ENCODE assay signal across 8 cellular contexts in genomic region chr4:129362685-129363274, GRCh38.
A peak's percentile ranks its signal among the peaks of the same experiment; 100 is the strongest.
DNase-seq lines count a peak whose midpoint lies in the region; ATAC-seq, FAIRE-seq and TF ChIP-seq lines count a peak whose summit lies in the region.

No MANE protein-coding gene starts in this region.

- no peaks in the 10 kb centered on the region for H3K9me3 Mint-ChIP-seq in activated CD8-positive, alpha-beta T cell treated with anti-CD3 and anti-CD28 coated beads for 36 hours
- peaks cover 2% of the 10 kb centered on the region for H3K9me3 Mint-ChIP-seq in neural progenitor cell

- no peak overlapping the region for H2AFZ ChIP-seq in fibroblast of lung (ENCODE audit: low read length)
- peak overlapping the region; percentile 18 for H2AFZ ChIP-seq in neural progenitor cell (replicated peaks)

- H3K79me2 ChIP-seq in fibroblast of lung (ENCODE audit: control insufficient read depth, insufficient read depth, low read length) (no peaks in the 10 kb centered on the region), neural progenitor cell (ENCODE audit: low read depth) (no peaks in the 10 kb centered on the region)

- H3K4me1 ChIP-seq in fibroblast of lung (ENCODE audit: control insufficient read depth, extremely low read depth, insufficient read depth, low read length) (no peaks in the 10 kb centered on the region), neural progenitor cell (peaks cover 6% of the 10 kb centered on the region)

- H3K27me3 ChIP-seq in fibroblast of lung (ENCODE audit: control insufficient read depth, insufficient read depth, low read length) (no peaks in the 10 kb centered on the region), neural progenitor cell (no peaks in the 10 kb centered on the region)

- H3K27ac ChIP-seq in fibroblast of lung (ENCODE audit: insufficient read depth, low read length) (no peak overlapping the region), neural progenitor cell (no peak overlapping the region)

- no peaks in the 10 kb centered on the region for H3K9me3 ChIP-seq in fibroblast of lung (ENCODE audit: control insufficient read depth, insufficient read depth, low read depth, low read length)
- no peaks in the 10 kb centered on the region for H3K9me3 ChIP-seq in neural progenitor cell (ENCODE audit: low read depth)

- H3K9ac ChIP-seq in fibroblast of lung (ENCODE audit: insufficient read depth, low read length) (no peak overlapping the region), neural progenitor cell (no peak overlapping the region)

- H3F3A ChIP-seq in neural progenitor cell (ENCODE audit: low read depth), result no peaks in the 10 kb centered on the region

- H3K4me2 ChIP-seq in fibroblast of lung (ENCODE audit: extremely low read depth, insufficient read depth, low read length) (no peak overlapping the region), neural progenitor cell (no peak overlapping the region)

- peak; percentile 36 for DNase-seq in D721Med (ENCODE audit: insufficient read length, low spot score)
- peak; percentile 3 for DNase-seq in NCI-H524 treated with DMSO at 0.1 percent for 48 hours (lab: John Stamatoyannopoulos, UW)
- DNase-seq in activated CD8-positive, alpha-beta T cell treated with anti-CD3 and anti-CD28 coated beads for 36 hours, result peak; percentile 69
- peak; percentile 50 to 81 for DNase-seq in fibroblast of lung (ENCODE audit: low read depth in 2 of 2)
- DNase-seq in neural progenitor cell (ENCODE audit: low spot score), result peak; percentile 85
- DNase-seq in cortex of kidney (lab: John Stamatoyannopoulos, UW), result no peak

- POLR2A ChIA-PET in activated CD8-positive, alpha-beta T cell treated with anti-CD3 and anti-CD28 coated beads for 36 hours (lab: Charles Lee), result no interaction called here

- no peaks in the 10 kb centered on the region for H3K36me3 Mint-ChIP-seq in activated CD8-positive, alpha-beta T cell treated with anti-CD3 and anti-CD28 coated beads for 36 hours (ENCODE audit: low read depth)
- H3K36me3 Mint-ChIP-seq in neural progenitor cell, result no peaks in the 10 kb centered on the region

- peak; percentile 90 for TF ChIP-seq CTCF in D721Med (IDR thresholded peaks at IDR 0.05; ENCODE audit: insufficient read depth, missing control alignments)
- peak; percentile 85 for TF ChIP-seq CTCF in activated CD8-positive, alpha-beta T cell treated with anti-CD3 and anti-CD28 coated beads for 36 hours (IDR thresholded peaks at IDR 0.05)
- TF ChIP-seq CTCF in fibroblast of lung (conservative IDR thresholded peaks at IDR 0.05 in 1 of 2, IDR thresholded peaks at IDR 0.05 in 1 of 2; ENCODE audit: low read depth in 1 of 2, low read length in 2 of 2), result peak; percentile 80 to 87
- peak; percentile 96 for TF ChIP-seq CTCF in neural progenitor cell (IDR thresholded peaks at IDR 0.05)

- CTCF ChIA-PET in activated CD8-positive, alpha-beta T cell treated with anti-CD3 and anti-CD28 coated beads for 36 hours (lab: Charles Lee), result interaction anchor here (0.6 to 8.1 kb wide), 13 partner anchors 9 to 421 kb away, joined by 3 to 39 read pairs (median 4); no protein-coding TSS in a partner anchor

- H3K4me1 Mint-ChIP-seq in activated CD8-positive, alpha-beta T cell treated with anti-CD3 and anti-CD28 coated beads for 36 hours (ENCODE audit: low read depth), result no peaks in the 10 kb centered on the region
- H3K4me1 Mint-ChIP-seq in neural progenitor cell, result peaks cover 5% of the 10 kb centered on the region

- H3K27ac Mint-ChIP-seq in activated CD8-positive, alpha-beta T cell treated with anti-CD3 and anti-CD28 coated beads for 36 hours, result no peak overlapping the region
- no peak overlapping the region for H3K27ac Mint-ChIP-seq in neural progenitor cell

- intact Hi-C loops in activated CD8-positive, alpha-beta T cell treated with anti-CD3 and anti-CD28 coated beads for 36 hours (cut with micrococcal nuclease), result loop anchor here (2.0 kb wide), 1 partner anchor 278 kb away; no protein-coding TSS in a partner anchor

- no peaks in the 10 kb centered on the region for H3K27me3 Mint-ChIP-seq in activated CD8-positive, alpha-beta T cell treated with anti-CD3 and anti-CD28 coated beads for 36 hours
- H3K27me3 Mint-ChIP-seq in neural progenitor cell (ENCODE audit: insufficient read depth, low read depth), result no peaks in the 10 kb centered on the region

- ATAC-seq in GM19395 (IDR thresholded peaks at IDR 0.05; ENCODE audit: unreplicated experiment) (peak; percentile 90), HG03460 (IDR thresholded peaks at IDR 0.05; ENCODE audit: unreplicated experiment) (peak; percentile 61)
- peak; percentile 37 for ATAC-seq in activated CD8-positive, alpha-beta T cell treated with anti-CD3 and anti-CD28 coated beads for 36 hours

- H4K20me1 ChIP-seq in fibroblast of lung (ENCODE audit: control insufficient read depth, extremely low read depth, insufficient read depth, low read length), result no peaks in the 10 kb centered on the region
- H4K20me1 ChIP-seq in neural progenitor cell (ENCODE audit: low read depth), result no peaks in the 10 kb centered on the region

- H3K4me3 ChIP-seq in fibroblast of lung (replicated peaks in 1 of 4; ENCODE audit: control extremely low read depth in 1 of 4, insufficient read depth in 1 of 4, low read depth in 3 of 4, low read length in 4 of 4), result no peak overlapping the region
- no peak overlapping the region for H3K4me3 ChIP-seq in neural progenitor cell

- no peaks in the 10 kb centered on the region for H3K36me3 ChIP-seq in fibroblast of lung (ENCODE audit: control insufficient read depth, insufficient read depth, low read length)
- no peaks in the 10 kb centered on the region for H3K36me3 ChIP-seq in neural progenitor cell

- no peak overlapping the region for H3K4me3 Mint-ChIP-seq in activated CD8-positive, alpha-beta T cell treated with anti-CD3 and anti-CD28 coated beads for 36 hours
- H3K4me3 Mint-ChIP-seq in neural progenitor cell, result no peak overlapping the region

- peak; percentile 90 for FAIRE-seq in D721Med (lab: Jason Lieb, UNC)

Comparison
In these comparisons a context has a peak if more than half of its experiments do, and no peak if none do; other contexts are left out.
1. ATAC-seq: peak in every context shown above with its lines; median percentile 90 in GM19395; 61 in HG03460; 37 in activated CD8-positive, alpha-beta T cell treated with anti-CD3 and anti-CD28 coated beads for 36 hours.